16 cellular contexts compared by ENCODE assay signal in the genomic region with DNA sequence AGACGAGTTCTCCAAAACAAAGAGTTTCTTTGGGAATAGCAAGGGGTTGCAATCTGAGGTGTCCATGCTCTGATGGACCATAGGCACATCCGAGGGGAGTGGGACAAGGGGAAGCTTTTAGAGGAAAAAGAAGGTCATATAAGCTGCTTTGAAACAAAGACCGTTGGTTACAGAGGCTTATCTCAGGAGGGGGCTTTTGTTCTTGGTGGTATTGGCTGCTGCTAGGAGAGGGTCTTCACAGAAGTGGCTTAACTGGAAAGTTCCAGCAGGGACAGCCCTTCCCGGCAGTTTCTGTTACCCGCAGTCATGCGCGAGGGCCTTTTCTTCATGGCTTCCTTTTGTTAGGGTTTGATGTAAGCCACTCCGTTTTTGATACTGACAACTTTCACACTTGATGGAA.
"Had no signal": no experiment of that assay in that cellular context is flagged by ENCODE, and none has a peak within 500 bp of the region (broad histone marks: within the 10 kb centered on the region; RNA-seq: fewer than 3 reads in every experiment).

No MANE protein-coding gene starts in this region.

- H3K9me3 ChIP-seq: prostate gland, tibial nerve, uterus had no signal

- H3K4me3 ChIP-seq: cardiac muscle cell, prostate gland, skin epidermis, tibial nerve, uterus had no signal

- DNase-seq: activated CD4-positive, alpha-beta T cell treated with anti-CD3 and anti-CD28 coated beads for 36 hours; activated CD4-positive, alpha-beta T cell treated with anti-CD3 and anti-CD28 coated beads, Interleukin-2, amount 50 U/mL, for 48 hours; activated naive CD4-positive, alpha-beta T cell; activated naive CD8-positive, alpha-beta T cell treated with anti-CD3 and anti-CD28 coated beads for 36 hours; activated T-cell treated with anti-CD3 and anti-CD28 coated beads for 4 hours; amniotic stem cell; left ventricle myocardium superior; right cardiac atrium; uterus had no signal

- H3K27me3 Mint-ChIP-seq: activated CD4-positive, alpha-beta T cell treated with anti-CD3 and anti-CD28 coated beads for 36 hours; activated naive CD8-positive, alpha-beta T cell treated with anti-CD3 and anti-CD28 coated beads for 36 hours; dendritic cell treated with granulocyte-macrophage colony-stimulating factor and Interleukin-4, amounts not matched to agents 40 ng/mL and 50 ng/mL, for 4 days; stimulated activated naive CD8-positive, alpha-beta T cell treated with anti-CD3 and anti-CD28 coated beads, Interleukin-15, Interleukin-2, amounts not matched to agents 100 ng/mL and 50 ng/mL, for 24 hours had no signal

- H3K4me1 ChIP-seq: prostate gland, tibial nerve, uterus had no signal

- H3K36me3 ChIP-seq: cardiac muscle cell, prostate gland, tibial nerve, uterus had no signal

- H3K27ac Mint-ChIP-seq: activated CD4-positive, alpha-beta T cell treated with anti-CD3 and anti-CD28 coated beads for 36 hours; activated naive CD8-positive, alpha-beta T cell treated with anti-CD3 and anti-CD28 coated beads for 36 hours; dendritic cell treated with granulocyte-macrophage colony-stimulating factor and Interleukin-4, amounts not matched to agents 40 ng/mL and 50 ng/mL, for 4 days; stimulated activated naive CD8-positive, alpha-beta T cell treated with anti-CD3 and anti-CD28 coated beads, Interleukin-15, Interleukin-2, amounts not matched to agents 100 ng/mL and 50 ng/mL, for 24 hours had no signal

- ATAC-seq: activated CD4-positive, alpha-beta T cell treated with anti-CD3 and anti-CD28 coated beads for 36 hours; left ventricle myocardium superior had no signal

- H3K4me3 Mint-ChIP-seq: activated CD4-positive, alpha-beta T cell treated with anti-CD3 and anti-CD28 coated beads for 36 hours; activated naive CD8-positive, alpha-beta T cell treated with anti-CD3 and anti-CD28 coated beads for 36 hours; dendritic cell treated with granulocyte-macrophage colony-stimulating factor and Interleukin-4, amounts not matched to agents 40 ng/mL and 50 ng/mL, for 4 days; stimulated activated naive CD8-positive, alpha-beta T cell treated with anti-CD3 and anti-CD28 coated beads, Interleukin-15, Interleukin-2, amounts not matched to agents 100 ng/mL and 50 ng/mL, for 24 hours had no signal

- H3K36me3 Mint-ChIP-seq: activated naive CD8-positive, alpha-beta T cell treated with anti-CD3 and anti-CD28 coated beads for 36 hours had no signal

- H3K4me1 Mint-ChIP-seq: activated CD4-positive, alpha-beta T cell treated with anti-CD3 and anti-CD28 coated beads for 36 hours; activated naive CD8-positive, alpha-beta T cell treated with anti-CD3 and anti-CD28 coated beads for 36 hours had no signal

- H3K27ac ChIP-seq: cardiac muscle cell, foreskin keratinocyte, prostate gland, skin epidermis, tibial nerve, uterus had no signal

- H3K27me3 ChIP-seq: cardiac muscle cell, foreskin keratinocyte, tibial nerve, uterus had no signal

- H3K9me3 Mint-ChIP-seq: activated naive CD8-positive, alpha-beta T cell treated with anti-CD3 and anti-CD28 coated beads for 36 hours; dendritic cell treated with granulocyte-macrophage colony-stimulating factor and Interleukin-4, amounts not matched to agents 40 ng/mL and 50 ng/mL, for 4 days; stimulated activated naive CD8-positive, alpha-beta T cell treated with anti-CD3 and anti-CD28 coated beads, Interleukin-15, Interleukin-2, amounts not matched to agents 100 ng/mL and 50 ng/mL, for 24 hours had no signal
